14 cellular contexts compared by ENCODE assay signal in genomic region chr13:74443623-74444022, GRCh38.
A peak's percentile ranks its signal among the peaks of the same experiment; 100 is the strongest.
DNase-seq lines count a peak whose midpoint lies in the region; ATAC-seq, FAIRE-seq and TF ChIP-seq lines count a peak whose summit lies in the region.
"Had no signal": no experiment of that assay in that cellular context is flagged by ENCODE, and none has a peak within 500 bp of the region (broad histone marks: within the 10 kb centered on the region; RNA-seq: fewer than 3 reads in every experiment).

No MANE protein-coding gene starts in this region.

- no peak overlapping the region for H2AFZ ChIP-seq in astrocyte (ENCODE audit: low read depth, low read length)

- no peaks in the 10 kb centered on the region for H3K79me2 ChIP-seq in astrocyte (ENCODE audit: insufficient read depth, low read length)

- ATAC-seq in HG03280 (IDR thresholded peaks at IDR 0.05; ENCODE audit: unreplicated experiment) (no peak), T-cell (replicated peaks in 1 of 4) (no peak), HG02938 (IDR thresholded peaks at IDR 0.05; ENCODE audit: unreplicated experiment) (no peak)

- POLR2A ChIA-PET in T-cell (lab: Charles Lee), result no interaction called here

- H3K27ac Mint-ChIP-seq in astrocyte (ENCODE audit: unreplicated experiment) (peak overlapping the region; percentile 19), T-cell (no peak overlapping the region)

- DNase-seq in HFF-Myc (ENCODE audit: extremely low read depth, low read depth), result peak; percentile 44
- DNase-seq in astrocyte (ENCODE audit: low read depth), result peak; percentile 87
- DNase-seq in fibroblast of villous mesenchyme (ENCODE audit: low read depth), result peak; percentile 52
- DNase-seq in smooth muscle cell of the brain vasculature (ENCODE audit: low read depth, low spot score), result peak; percentile 29
- no peak for DNase-seq in T-cell
- DNase-seq: amniotic stem cell, left cardiac atrium, NCI-H510A treated with DMSO at 0.1 percent for 48 hours, occipital lobe, SHP77 treated with DMSO at 0.1 percent for 48 hours had no signal

- peak overlapping the region; percentile 46 for H3K27ac ChIP-seq in astrocyte (ENCODE audit: low read depth, low read length)
- H3K27ac ChIP-seq: esophagus muscularis mucosa, VCaP had no signal

- TF ChIP-seq CTCF in HFF-Myc (IDR thresholded peaks at IDR 0.05; ENCODE audit: low read depth, low read length, missing control alignments) (no peak), astrocyte (IDR thresholded peaks at IDR 0.05; ENCODE audit: insufficient read depth, low read depth, low read length) (no peak), fibroblast of villous mesenchyme (IDR thresholded peaks at IDR 0.05; ENCODE audit: insufficient read depth, low read depth, low read length) (no peak)

- CTCF ChIA-PET in T-cell (lab: Charles Lee), result no interaction called here

- H3K27me3 ChIP-seq in astrocyte (ENCODE audit: insufficient read depth, low read length), result no peaks in the 10 kb centered on the region
- H3K27me3 ChIP-seq: esophagus muscularis mucosa had no signal

- H3K9ac ChIP-seq in astrocyte (ENCODE audit: low read length), result no peak overlapping the region

- no peaks in the 10 kb centered on the region for H3K27me3 Mint-ChIP-seq in astrocyte (ENCODE audit: low read depth, unreplicated experiment)
- peaks cover 0 to 7% of the 10 kb centered on the region in 2 donors for H3K27me3 Mint-ChIP-seq in T-cell

- no peak overlapping the region for H3K4me3 ChIP-seq in HFF-Myc (replicated peaks; ENCODE audit: low read depth, low read length)
- H3K4me3 ChIP-seq in astrocyte (ENCODE audit: insufficient read depth, low read depth, low read length), result peak overlapping the region; percentile 15
- no peak overlapping the region for H3K4me3 ChIP-seq in fibroblast of villous mesenchyme (ENCODE audit: low read depth, low read length)
- H3K4me3 ChIP-seq: esophagus muscularis mucosa had no signal

- H3K4me2 ChIP-seq in astrocyte (ENCODE audit: low read length), result peak overlapping the region; percentile 72

- peaks cover 19% of the 10 kb centered on the region for H3K4me1 Mint-ChIP-seq in astrocyte (ENCODE audit: low read depth, unreplicated experiment)
- no peaks in the 10 kb centered on the region for H3K4me1 Mint-ChIP-seq in T-cell

- H4K20me1 ChIP-seq in astrocyte (ENCODE audit: insufficient read depth, low read length), result no peaks in the 10 kb centered on the region

- H3K4me3 Mint-ChIP-seq in astrocyte (ENCODE audit: unreplicated experiment), result peak overlapping the region; percentile 28
- H3K4me3 Mint-ChIP-seq in T-cell, result no peak overlapping the region

- H3K36me3 Mint-ChIP-seq in astrocyte (ENCODE audit: low read depth, unreplicated experiment), result peaks cover 2% of the 10 kb centered on the region
- H3K36me3 Mint-ChIP-seq in T-cell, result peaks cover 31% of the 10 kb centered on the region

- H3K36me3 ChIP-seq in astrocyte (ENCODE audit: insufficient read depth, low read length), result no peaks in the 10 kb centered on the region
- H3K36me3 ChIP-seq: esophagus muscularis mucosa had no signal

- H3K4me1 ChIP-seq in astrocyte (ENCODE audit: insufficient read depth, low read length), result peaks cover 19% of the 10 kb centered on the region

- peaks cover 5% of the 10 kb centered on the region for H3K9me3 Mint-ChIP-seq in astrocyte (ENCODE audit: unreplicated experiment)
- H3K9me3 Mint-ChIP-seq in T-cell, result peaks cover 0 to 13% (median 2%) of the 10 kb centered on the region in 3 donors

- H3K9me3 ChIP-seq in astrocyte (ENCODE audit: insufficient read depth, low read depth, low read length), result no peaks in the 10 kb centered on the region

- peak; percentile 96 for FAIRE-seq in astrocyte (lab: Jason Lieb, UNC)

Comparison
In these comparisons a context has a peak if more than half of its experiments do, and no peak if none do; other contexts are left out.
1. DNase-seq: peak in HFF-Myc (single experiment), astrocyte (single experiment), fibroblast of villous mesenchyme (single experiment) and smooth muscle cell of the brain vasculature (single experiment); none in T-cell (0 of 34).